In the genomic region with DNA sequence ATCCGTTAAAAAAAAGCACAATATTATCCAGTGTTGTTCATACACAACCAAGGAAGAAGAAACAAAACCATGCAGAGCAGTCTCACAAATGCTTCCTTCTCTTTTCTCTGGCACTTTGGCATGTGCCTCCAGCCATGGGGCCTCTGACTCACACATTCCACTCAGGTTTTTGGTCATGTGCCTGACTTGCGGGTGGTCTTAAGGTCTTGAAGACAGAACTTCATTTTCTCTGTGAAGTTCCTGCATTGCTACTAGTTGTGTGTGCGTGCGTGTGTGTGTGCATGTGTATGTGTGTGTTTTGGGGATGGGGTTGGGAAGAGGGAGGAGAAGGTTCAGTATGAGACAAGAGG, we compare ENCODE assay signal across 12 cellular contexts.
DNase-seq lines count a peak whose midpoint lies in the region; ATAC-seq and TF ChIP-seq lines count a peak whose summit lies in the region.
"Had no signal": no experiment of that assay in that cellular context is flagged by ENCODE, and none has a peak within 500 bp of the region (broad histone marks: within the 10 kb centered on the region; RNA-seq: fewer than 3 reads in every experiment).

No MANE protein-coding gene starts in this region.

- H3K27me3 ChIP-seq in SK-N-SH (ENCODE audit: insufficient read depth) (no peaks in the 10 kb centered on the region), trophoblast cell (ENCODE audit: insufficient read depth, low read length) (no peaks in the 10 kb centered on the region)

- no peaks in the 10 kb centered on the region for H4K20me1 ChIP-seq in SK-N-SH (ENCODE audit: insufficient read depth)

- no peak for TF ChIP-seq EP300 in SK-N-SH (IDR thresholded peaks at IDR 0.05; ENCODE audit: borderline replicate concordance in 1 of 2, low read depth in 1 of 2, low read length in 1 of 2)

- no peaks in the 10 kb centered on the region for H3K36me3 ChIP-seq in SK-N-SH (replicated peaks in 1 of 2; ENCODE audit: control insufficient read depth in 1 of 2, insufficient read depth in 2 of 2, low read length in 1 of 2)
- H3K36me3 ChIP-seq in trophoblast cell (ENCODE audit: control insufficient read depth in 1 of 2, insufficient read depth in 2 of 2, low read length in 2 of 2): no peaks in the 10 kb centered on the region

- H3K27ac ChIP-seq in SK-N-SH (ENCODE audit: low read depth in 2 of 2, low read length in 1 of 2): peak overlapping the region in 1 of 2 experiments; percentile 37; a peak in 1 of 4 replicates
- H3K27ac ChIP-seq in trophoblast cell (ENCODE audit: low read depth, low read length): no peak overlapping the region
- H3K27ac ChIP-seq: VCaP had no signal

- no peak overlapping the region for H2BK12ac ChIP-seq in trophoblast cell (ENCODE audit: low read length)

- peak overlapping the region; percentile 51; the same call in 1 of the 2 replicates for H3K4me2 ChIP-seq in SK-N-SH
- H3K4me2 ChIP-seq in trophoblast cell (ENCODE audit: low read length): no peak overlapping the region

- H4K91ac ChIP-seq in trophoblast cell (ENCODE audit: low read depth, low read length): no peak overlapping the region

- H3K18ac ChIP-seq in trophoblast cell (ENCODE audit: low read length): no peak overlapping the region

- ATAC-seq in HG03378 (IDR thresholded peaks at IDR 0.05; ENCODE audit: unreplicated experiment): no peak

- H4K12ac ChIP-seq in trophoblast cell (ENCODE audit: low read depth, low read length): no peak overlapping the region

- no peak overlapping the region for H2BK120ac ChIP-seq in trophoblast cell (ENCODE audit: insufficient read depth, low read length, poor library complexity)

- peaks cover 2% of the 10 kb centered on the region for H3K79me1 ChIP-seq in trophoblast cell (ENCODE audit: low read length)

- H2BK5ac ChIP-seq in trophoblast cell (ENCODE audit: low read depth, low read length, poor library complexity): no peak overlapping the region

- TF ChIP-seq RAD21 in SK-N-SH (IDR thresholded peaks at IDR 0.05; ENCODE audit: low read length): no peak

- H3K4me1 ChIP-seq in SK-N-SH (ENCODE audit: control insufficient read depth in 1 of 2, insufficient read depth in 2 of 2, low read depth in 1 of 2, low read length in 1 of 2): peaks cover 0 to 10% of the 10 kb centered on the region in 2 experiments; a peak in 2 of 4 replicates
- H3K4me1 ChIP-seq in trophoblast cell (ENCODE audit: control insufficient read depth in 1 of 2, insufficient read depth in 2 of 2, low read length in 2 of 2): peaks cover 4 to 7% of the 10 kb centered on the region in 2 experiments

- WGBS in SK-N-SH (ENCODE audit: low lambda C conversion rate): 63% methylated on average over 4 of the region's 4 CpGs
- no CpG with 5 or more reads among the region's 4 CpGs for WGBS in trophoblast cell (ENCODE audit: extremely low coverage, insufficient coverage, insufficient read length)

- H3K9me3 ChIP-seq in SK-N-SH (no peaks in the 10 kb centered on the region), trophoblast cell (ENCODE audit: insufficient read depth, low read depth, low read length) (no peaks in the 10 kb centered on the region)

- CTCF ChIA-PET in SK-N-SH (lab: Yijun Ruan, JAX): no interaction called here

- no peak overlapping the region for H3K9ac ChIP-seq in SK-N-SH
- no peak overlapping the region for H3K9ac ChIP-seq in trophoblast cell (ENCODE audit: low read length)

- TF ChIP-seq CTCF in SK-N-SH (IDR thresholded peaks at IDR 0.05) (no peak), foreskin fibroblast (IDR thresholded peaks at IDR 0.05; ENCODE audit: low read depth, low read length) (no peak)

- H2AK5ac ChIP-seq in trophoblast cell (ENCODE audit: low read length): no peak overlapping the region

- no peaks in the 10 kb centered on the region for H3F3A ChIP-seq in SK-N-SH (replicated peaks; ENCODE audit: insufficient read depth)

- no peaks in the 10 kb centered on the region for H3K9me2 ChIP-seq in SK-N-SH

- H3K4me3 ChIP-seq in SK-N-SH (ENCODE audit: low read depth in 2 of 2, low read length in 1 of 2) (no peak overlapping the region), foreskin fibroblast (ENCODE audit: low read depth in 1 of 2, low read length in 2 of 2) (no peak overlapping the region), trophoblast cell (ENCODE audit: low read depth, low read length) (no peak overlapping the region)

- DNase-seq in GM03348 (ENCODE audit: low spot score) (peak; percentile 70), SK-N-SH (no peak), foreskin fibroblast (peak; percentile 39 to 71), trophoblast cell (peak; percentile 62 to 74), NCI-H1092 (lab: John Stamatoyannopoulos, UW) (no peak), COLO668 (lab: John Stamatoyannopoulos, UW; ENCODE audit: unreplicated experiment) (no peak), OCI-M2 (lab: John Stamatoyannopoulos, UW; ENCODE audit: unreplicated experiment) (no peak)
- DNase-seq: naive B cell; NCI-H2081; stimulated activated CD8-positive, alpha-beta memory T cell treated with anti-CD3 and anti-CD28 coated beads, Interleukin-4, amount 100 ng/mL, for 48 hours had no signal

- no peaks in the 10 kb centered on the region for H3K79me2 ChIP-seq in SK-N-SH (ENCODE audit: insufficient read depth)
- H3K79me2 ChIP-seq in trophoblast cell (ENCODE audit: control insufficient read depth, insufficient read depth, low read length, poor library complexity): no peaks in the 10 kb centered on the region

- no peak overlapping the region for H3K14ac ChIP-seq in trophoblast cell (ENCODE audit: low read length)

- peak overlapping the region; percentile 71 for H2AFZ ChIP-seq in SK-N-SH (ENCODE audit: low read depth)
- H2AFZ ChIP-seq in trophoblast cell (ENCODE audit: insufficient read depth, low read length, poor library complexity): no peak overlapping the region

- no peak overlapping the region for H3K23ac ChIP-seq in trophoblast cell (ENCODE audit: low read length)

- H4K8ac ChIP-seq in trophoblast cell (ENCODE audit: low read depth, low read length): no peak overlapping the region

- H3K4ac ChIP-seq in trophoblast cell (ENCODE audit: low read depth, low read length): no peak overlapping the region

- POLR2A ChIA-PET in SK-N-SH (lab: Yijun Ruan, JAX): interaction anchor here (0.7 kb wide), 1 partner anchor 276 kb away, joined by 3 read pairs; a partner anchor contains a TSS

TF ChIP-seq in SK-N-SH, 30 proteins besides CTCF, POLR2A, EP300 and RAD21:
- TF ChIP-seq SIN3A (IDR thresholded peaks at IDR 0.05; ENCODE audit: borderline replicate concordance, low read depth, low read length) (no peak), JUND (IDR thresholded peaks at IDR 0.05) (peak; percentile 5; the same call in 1 of the 2 replicates), NFIC (IDR thresholded peaks at IDR 0.05; ENCODE audit: borderline replicate concordance) (0 out of 2 replicates have a peak, but pooled peaks have one; percentile 7), FOSL2 (IDR thresholded peaks at IDR 0.05; ENCODE audit: borderline replicate concordance, low read depth) (peak; percentile 21; the same call in 1 of the 2 replicates)

Comparison
In these comparisons a context has a peak if more than half of its experiments do, and no peak if none do; other contexts are left out.
1. DNase-seq: peak in GM03348 (single experiment), foreskin fibroblast (2 of 2) and trophoblast cell (2 of 2); none in SK-N-SH (single experiment), NCI-H1092 (single experiment), COLO668 (single experiment) and OCI-M2 (single experiment).